2 cellular contexts compared by ENCODE assay signal in the genomic region with DNA sequence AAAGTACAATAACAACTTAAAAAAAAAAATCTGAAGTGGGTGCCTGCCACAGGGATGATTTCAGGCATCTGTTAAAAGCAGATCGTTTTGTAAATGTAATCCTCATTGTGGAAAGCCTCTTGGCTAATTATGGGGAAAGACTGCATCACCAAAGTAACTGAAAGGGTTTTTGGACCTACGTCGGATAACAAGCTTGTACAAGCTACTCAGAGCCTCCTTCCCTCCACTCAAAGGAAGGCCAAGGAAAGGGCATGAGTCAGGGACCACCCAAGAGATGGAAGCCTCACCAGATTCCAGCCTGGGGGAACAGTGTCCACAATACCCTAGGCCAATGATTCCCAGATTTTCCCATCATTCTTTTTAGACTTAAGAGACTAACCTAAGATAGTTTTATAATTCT.
TF ChIP-seq lines count a peak whose summit lies in the region.

No MANE protein-coding gene starts in this region.

TF ChIP-seq in SK-N-SH, 30 proteins besides CTCF, POLR2A, EP300 and RAD21 (continued from another document):
- TF ChIP-seq NFIC (IDR thresholded peaks at IDR 0.05; ENCODE audit: borderline replicate concordance) (no peak), FOSL2 (IDR thresholded peaks at IDR 0.05; ENCODE audit: borderline replicate concordance, low read depth) (no peak), RXRA (IDR thresholded peaks at IDR 0.05; ENCODE audit: borderline replicate concordance, low read depth) (no peak), POLR2AphosphoS5 (IDR thresholded peaks at IDR 0.05; ENCODE audit: low read depth, low read length) (no peak), MXI1 (IDR thresholded peaks at IDR 0.05; ENCODE audit: low read depth, low read length) (no peak)
- TF ChIP-seq, protein P1, sequence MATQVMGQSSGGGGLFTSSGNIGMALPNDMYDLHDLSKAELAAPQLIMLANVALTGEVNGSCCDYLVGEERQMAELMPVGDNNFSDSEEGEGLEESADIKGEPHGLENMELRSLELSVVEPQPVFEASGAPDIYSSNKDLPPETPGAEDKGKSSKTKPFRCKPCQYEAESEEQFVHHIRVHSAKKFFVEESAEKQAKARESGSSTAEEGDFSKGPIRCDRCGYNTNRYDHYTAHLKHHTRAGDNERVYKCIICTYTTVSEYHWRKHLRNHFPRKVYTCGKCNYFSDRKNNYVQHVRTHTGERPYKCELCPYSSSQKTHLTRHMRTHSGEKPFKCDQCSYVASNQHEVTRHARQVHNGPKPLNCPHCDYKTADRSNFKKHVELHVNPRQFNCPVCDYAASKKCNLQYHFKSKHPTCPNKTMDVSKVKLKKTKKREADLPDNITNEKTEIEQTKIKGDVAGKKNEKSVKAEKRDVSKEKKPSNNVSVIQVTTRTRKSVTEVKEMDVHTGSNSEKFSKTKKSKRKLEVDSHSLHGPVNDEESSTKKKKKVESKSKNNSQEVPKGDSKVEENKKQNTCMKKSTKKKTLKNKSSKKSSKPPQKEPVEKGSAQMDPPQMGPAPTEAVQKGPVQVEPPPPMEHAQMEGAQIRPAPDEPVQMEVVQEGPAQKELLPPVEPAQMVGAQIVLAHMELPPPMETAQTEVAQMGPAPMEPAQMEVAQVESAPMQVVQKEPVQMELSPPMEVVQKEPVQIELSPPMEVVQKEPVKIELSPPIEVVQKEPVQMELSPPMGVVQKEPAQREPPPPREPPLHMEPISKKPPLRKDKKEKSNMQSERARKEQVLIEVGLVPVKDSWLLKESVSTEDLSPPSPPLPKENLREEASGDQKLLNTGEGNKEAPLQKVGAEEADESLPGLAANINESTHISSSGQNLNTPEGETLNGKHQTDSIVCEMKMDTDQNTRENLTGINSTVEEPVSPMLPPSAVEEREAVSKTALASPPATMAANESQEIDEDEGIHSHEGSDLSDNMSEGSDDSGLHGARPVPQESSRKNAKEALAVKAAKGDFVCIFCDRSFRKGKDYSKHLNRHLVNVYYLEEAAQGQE (IDR thresholded peaks at IDR 0.05; ENCODE audit: low read depth, low read length), result no peak
TF ChIP-seq in SK-N-SH: peak in this region for 0.

TF ChIP-seq in SK-N-SH treated with all-trans-retinoic acid at 6 μM for 48 hours, 23 proteins besides CTCF, POLR2A, EP300 and RAD21 (continued from another document):
- TF ChIP-seq, protein P2, sequence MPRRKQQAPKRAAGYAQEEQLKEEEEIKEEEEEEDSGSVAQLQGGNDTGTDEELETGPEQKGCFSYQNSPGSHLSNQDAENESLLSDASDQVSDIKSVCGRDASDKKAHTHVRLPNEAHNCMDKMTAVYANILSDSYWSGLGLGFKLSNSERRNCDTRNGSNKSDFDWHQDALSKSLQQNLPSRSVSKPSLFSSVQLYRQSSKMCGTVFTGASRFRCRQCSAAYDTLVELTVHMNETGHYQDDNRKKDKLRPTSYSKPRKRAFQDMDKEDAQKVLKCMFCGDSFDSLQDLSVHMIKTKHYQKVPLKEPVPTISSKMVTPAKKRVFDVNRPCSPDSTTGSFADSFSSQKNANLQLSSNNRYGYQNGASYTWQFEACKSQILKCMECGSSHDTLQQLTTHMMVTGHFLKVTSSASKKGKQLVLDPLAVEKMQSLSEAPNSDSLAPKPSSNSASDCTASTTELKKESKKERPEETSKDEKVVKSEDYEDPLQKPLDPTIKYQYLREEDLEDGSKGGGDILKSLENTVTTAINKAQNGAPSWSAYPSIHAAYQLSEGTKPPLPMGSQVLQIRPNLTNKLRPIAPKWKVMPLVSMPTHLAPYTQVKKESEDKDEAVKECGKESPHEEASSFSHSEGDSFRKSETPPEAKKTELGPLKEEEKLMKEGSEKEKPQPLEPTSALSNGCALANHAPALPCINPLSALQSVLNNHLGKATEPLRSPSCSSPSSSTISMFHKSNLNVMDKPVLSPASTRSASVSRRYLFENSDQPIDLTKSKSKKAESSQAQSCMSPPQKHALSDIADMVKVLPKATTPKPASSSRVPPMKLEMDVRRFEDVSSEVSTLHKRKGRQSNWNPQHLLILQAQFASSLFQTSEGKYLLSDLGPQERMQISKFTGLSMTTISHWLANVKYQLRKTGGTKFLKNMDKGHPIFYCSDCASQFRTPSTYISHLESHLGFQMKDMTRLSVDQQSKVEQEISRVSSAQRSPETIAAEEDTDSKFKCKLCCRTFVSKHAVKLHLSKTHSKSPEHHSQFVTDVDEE (CRISPR knock-in tag; IDR thresholded peaks at IDR 0.05), result no peak
- TF ChIP-seq ZNF70 (CRISPR knock-in tag; IDR thresholded peaks at IDR 0.05) (no peak), ZC3H10 (CRISPR knock-in tag; IDR thresholded peaks at IDR 0.05) (no peak), ZNF8 (CRISPR knock-in tag; IDR thresholded peaks at IDR 0.05) (no peak), GLIS3 (CRISPR knock-in tag; IDR thresholded peaks at IDR 0.05) (no peak), BACH2 (CRISPR knock-in tag; IDR thresholded peaks at IDR 0.05; ENCODE audit: borderline replicate concordance) (no peak), ZFP3 (CRISPR knock-in tag; IDR thresholded peaks at IDR 0.05) (no peak), RARB (CRISPR knock-in tag; IDR thresholded peaks at IDR 0.05) (no peak), POU6F1 (CRISPR knock-in tag; IDR thresholded peaks at IDR 0.05; ENCODE audit: borderline replicate concordance, low read depth) (no peak), TCF4 (CRISPR knock-in tag; IDR thresholded peaks at IDR 0.05; ENCODE audit: borderline replicate concordance) (no peak), CSDC2 (CRISPR knock-in tag; IDR thresholded peaks at IDR 0.05) (no peak)
- TF ChIP-seq, protein P3, sequence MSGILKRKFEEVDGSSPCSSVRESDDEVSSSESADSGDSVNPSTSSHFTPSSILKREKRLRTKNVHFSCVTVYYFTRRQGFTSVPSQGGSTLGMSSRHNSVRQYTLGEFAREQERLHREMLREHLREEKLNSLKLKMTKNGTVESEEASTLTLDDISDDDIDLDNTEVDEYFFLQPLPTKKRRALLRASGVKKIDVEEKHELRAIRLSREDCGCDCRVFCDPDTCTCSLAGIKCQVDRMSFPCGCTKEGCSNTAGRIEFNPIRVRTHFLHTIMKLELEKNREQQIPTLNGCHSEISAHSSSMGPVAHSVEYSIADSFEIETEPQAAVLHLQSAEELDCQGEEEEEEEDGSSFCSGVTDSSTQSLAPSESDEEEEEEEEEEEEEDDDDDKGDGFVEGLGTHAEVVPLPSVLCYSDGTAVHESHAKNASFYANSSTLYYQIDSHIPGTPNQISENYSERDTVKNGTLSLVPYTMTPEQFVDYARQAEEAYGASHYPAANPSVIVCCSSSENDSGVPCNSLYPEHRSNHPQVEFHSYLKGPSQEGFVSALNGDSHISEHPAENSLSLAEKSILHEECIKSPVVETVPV (CRISPR knock-in tag; IDR thresholded peaks at IDR 0.05), result no peak
TF ChIP-seq in SK-N-SH treated with all-trans-retinoic acid at 6 μM for 48 hours: peak in this region for 0.
